ENCODE assay signal across 8 cellular contexts in the genomic region with DNA sequence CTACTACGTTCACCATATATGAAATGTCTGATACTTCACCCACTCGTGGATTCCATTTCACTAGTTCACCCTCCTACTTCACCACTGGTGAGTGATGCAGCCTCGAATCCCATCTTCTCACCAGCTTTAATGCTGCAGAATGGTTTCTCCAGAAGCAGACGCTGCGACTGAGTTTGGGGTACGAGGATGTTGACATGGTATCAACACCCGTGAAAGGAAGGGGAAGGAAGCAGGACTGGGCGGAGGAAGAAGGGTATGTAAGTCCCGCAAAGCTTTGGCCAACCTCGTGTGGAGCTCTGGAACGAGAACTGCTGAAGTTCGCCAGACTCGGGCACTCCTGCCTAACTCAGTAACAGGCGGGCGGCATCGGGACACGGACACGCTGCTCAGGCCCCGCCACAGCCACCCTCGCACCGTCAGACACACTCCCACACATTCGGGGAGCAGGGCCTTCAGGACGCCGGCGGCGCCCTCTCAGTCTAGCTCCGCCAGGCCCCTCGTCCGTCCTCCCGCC. TPM values are rescaled to one million over a fixed set of nuclear protein-coding genes. Genes with fewer than 3 reads are reported as not detected.
DNase-seq lines count a peak whose midpoint lies in the region; ATAC-seq and TF ChIP-seq lines count a peak whose summit lies in the region.

No MANE protein-coding gene starts in this region.

- H3K4me3 Mint-ChIP-seq in activated naive CD4-positive, alpha-beta T cell treated with anti-CD3 and anti-CD28 coated beads, Interleukin-2, amount 10 ng/mL, durations not matched to agents 7 days and 5 days: peak overlapping the region; percentile 92
- H3K4me3 Mint-ChIP-seq in glutamatergic neuron (ENCODE audit: unreplicated experiment): peak overlapping the region; percentile 87
- peak overlapping the region; percentile 84 for H3K4me3 Mint-ChIP-seq in osteocyte (ENCODE audit: unreplicated experiment)

- H3K36me3 Mint-ChIP-seq in activated naive CD4-positive, alpha-beta T cell treated with anti-CD3 and anti-CD28 coated beads, Interleukin-2, amount 10 ng/mL, durations not matched to agents 7 days and 5 days: peaks cover 30% of the 10 kb centered on the region
- no peaks in the 10 kb centered on the region for H3K36me3 Mint-ChIP-seq in glutamatergic neuron (ENCODE audit: unreplicated experiment)
- H3K36me3 Mint-ChIP-seq in osteocyte (ENCODE audit: unreplicated experiment): peaks cover 2% of the 10 kb centered on the region

- CTCF ChIA-PET in activated naive CD4-positive, alpha-beta T cell treated with anti-CD3 and anti-CD28 coated beads, Interleukin-2, amount 10 ng/mL, durations not matched to agents 7 days and 5 days (lab: Charles Lee): interaction anchor here (1.2 to 1.5 kb wide), 2 partner anchors 182 to 315 kb away, joined by 4 to 6 read pairs; no protein-coding TSS in a partner anchor

- H3K9me3 Mint-ChIP-seq in activated naive CD4-positive, alpha-beta T cell treated with anti-CD3 and anti-CD28 coated beads, Interleukin-2, amount 10 ng/mL, durations not matched to agents 7 days and 5 days: no peaks in the 10 kb centered on the region
- peaks cover 6% of the 10 kb centered on the region for H3K9me3 Mint-ChIP-seq in glutamatergic neuron (ENCODE audit: unreplicated experiment)
- no peaks in the 10 kb centered on the region for H3K9me3 Mint-ChIP-seq in osteocyte (ENCODE audit: unreplicated experiment)

- H3K4me1 Mint-ChIP-seq in activated naive CD4-positive, alpha-beta T cell treated with anti-CD3 and anti-CD28 coated beads, Interleukin-2, amount 10 ng/mL, durations not matched to agents 7 days and 5 days: peaks cover 42% of the 10 kb centered on the region
- no peaks in the 10 kb centered on the region for H3K4me1 Mint-ChIP-seq in glutamatergic neuron (ENCODE audit: low read depth, unreplicated experiment)
- H3K4me1 Mint-ChIP-seq in osteocyte (ENCODE audit: unreplicated experiment): peaks cover 47% of the 10 kb centered on the region

- no peak for TF ChIP-seq POLR2A in NB4 (IDR thresholded peaks at IDR 0.05; ENCODE audit: extremely low read depth, insufficient read length)

- peak overlapping the region; percentile 66 for H3K4me3 ChIP-seq in NB4 (ENCODE audit: low read depth, low read length)

- TF ChIP-seq CTCF in NB4 (IDR thresholded peaks at IDR 0.05; ENCODE audit: low read depth, low read length) (no peak), glutamatergic neuron (IDR thresholded peaks at IDR 0.05; ENCODE audit: partially characterized antibody, unreplicated experiment) (no peak), osteocyte (IDR thresholded peaks at IDR 0.05) (no peak)

- peak overlapping the region; percentile 95 for H3K27ac Mint-ChIP-seq in activated naive CD4-positive, alpha-beta T cell treated with anti-CD3 and anti-CD28 coated beads, Interleukin-2, amount 10 ng/mL, durations not matched to agents 7 days and 5 days
- peak overlapping the region; percentile 1 for H3K27ac Mint-ChIP-seq in glutamatergic neuron (ENCODE audit: unreplicated experiment)
- H3K27ac Mint-ChIP-seq in osteocyte (ENCODE audit: unreplicated experiment): peak overlapping the region; percentile 88

- peak; percentile 19 for ATAC-seq in HG02610 (IDR thresholded peaks at IDR 0.05; ENCODE audit: unreplicated experiment)

- DNase-seq in activated T-cell treated with anti-CD3 and anti-CD28 coated beads for 4 hours (peak; percentile 16), NB4 (ENCODE audit: low read depth) (peak; percentile 79), glutamatergic neuron (peak; percentile 37), osteocyte (ENCODE audit: extremely low spot score, unreplicated experiment) (no peak), LoVo (ENCODE audit: low spot score) (no peak)
- no peak for DNase-seq in activated T-cell treated with anti-CD3 and anti-CD28 coated beads, Interleukin-2, amount 50 U/mL, for 48 hours
- DNase-seq in activated naive CD4-positive, alpha-beta T cell treated with anti-CD3 and anti-CD28 coated beads, Interleukin-2, amount 10 ng/mL, durations not matched to agents 7 days and 5 days: peak; percentile 53

- no peaks in the 10 kb centered on the region for H3K27me3 Mint-ChIP-seq in activated naive CD4-positive, alpha-beta T cell treated with anti-CD3 and anti-CD28 coated beads, Interleukin-2, amount 10 ng/mL, durations not matched to agents 7 days and 5 days
- H3K27me3 Mint-ChIP-seq in glutamatergic neuron (ENCODE audit: unreplicated experiment) (no peaks in the 10 kb centered on the region), osteocyte (ENCODE audit: unreplicated experiment) (no peaks in the 10 kb centered on the region)

RNA-seq across cellular contexts. Expression of a gene that starts 0.8 kb away (rescaled TPM):
- total RNA-seq in glutamatergic neuron (ENCODE audit: unreplicated experiment) (55.4 TPM), osteocyte (39.2 and 43.0 TPM in 2 replicates)

Comparison
In these comparisons a context has a peak if more than half of its experiments do, and no peak if none do; other contexts are left out.
1. DNase-seq: peak in activated T-cell treated with anti-CD3 and anti-CD28 coated beads for 4 hours (single experiment), NB4 (single experiment), activated naive CD4-positive, alpha-beta T cell treated with anti-CD3 and anti-CD28 coated beads, Interleukin-2, amount 10 ng/mL, durations not matched to agents 7 days and 5 days (single experiment) and glutamatergic neuron (single experiment); none in activated T-cell treated with anti-CD3 and anti-CD28 coated beads, Interleukin-2, amount 50 U/mL, for 48 hours (0 of 2), osteocyte (single experiment) and LoVo (single experiment).
2. H3K27ac Mint-ChIP-seq: peak in every context shown above with its lines; median percentile 95 in activated naive CD4-positive, alpha-beta T cell treated with anti-CD3 and anti-CD28 coated beads, Interleukin-2, amount 10 ng/mL, durations not matched to agents 7 days and 5 days; 88 in osteocyte; 1 in glutamatergic neuron.
3. Peak in every context shown above with its lines, with median percentiles within 50 percentile points of each other: H3K4me3 Mint-ChIP-seq.